ENCODE assay signal across 19 cellular contexts in genomic region chr2:101930019-101930418, GRCh38.
"Had no signal": no experiment of that assay in that cellular context is flagged by ENCODE, and none has a peak within 500 bp of the region (broad histone marks: within the 10 kb centered on the region; RNA-seq: fewer than 3 reads in every experiment).

No MANE protein-coding gene starts in this region.

- H3K4me1 ChIP-seq: esophagus squamous epithelium, gastroesophageal sphincter, tibial nerve, upper lobe of right lung, vagina had no signal

- H3K27ac Mint-ChIP-seq: effector memory CD8-positive, alpha-beta T cell; natural killer cell; stimulated activated effector memory CD8-positive, alpha-beta T cell treated with anti-CD3 and anti-CD28 coated beads, Interleukin-12 subunit alpha, Interleukin-12 subunit beta, amount 100 ng/mL, for 72 hours had no signal

- H3K27me3 ChIP-seq: esophagus squamous epithelium, gastroesophageal sphincter, ovary, tibial nerve, upper lobe of right lung, vagina had no signal

- H3K36me3 ChIP-seq: esophagus squamous epithelium, gastroesophageal sphincter, ovary, tibial nerve, upper lobe of right lung, vagina had no signal

- ATAC-seq: effector memory CD8-positive, alpha-beta T cell; gastroesophageal sphincter; mucosa of descending colon; natural killer cell; right cardiac atrium; stimulated activated naive CD8-positive, alpha-beta T cell treated with anti-CD3 and anti-CD28 coated beads, Interleukin-15, Interleukin-2, amounts not matched to agents 100 U/mL and 50 U/mL, for 24 hours; upper lobe of right lung had no signal

- H3K27me3 Mint-ChIP-seq: dendritic cell treated with granulocyte-macrophage colony-stimulating factor and Interleukin-4, amounts not matched to agents 40 ng/mL and 50 ng/mL, for 4 days had no signal

- H3K4me1 Mint-ChIP-seq: natural killer cell, neural crest cell had no signal

- H3K4me3 ChIP-seq: esophagus squamous epithelium, gastroesophageal sphincter, mucosa of descending colon, ovary, tibial nerve, upper lobe of right lung, vagina had no signal

- H3K4me3 Mint-ChIP-seq: dendritic cell treated with granulocyte-macrophage colony-stimulating factor and Interleukin-4, amounts not matched to agents 40 ng/mL and 50 ng/mL, for 4 days; effector memory CD8-positive, alpha-beta T cell; natural killer cell; neural crest cell; stimulated activated effector memory CD8-positive, alpha-beta T cell treated with anti-CD3 and anti-CD28 coated beads, Interleukin-12 subunit alpha, Interleukin-12 subunit beta, amount 100 ng/mL, for 72 hours had no signal

- H3K27ac ChIP-seq: esophagus squamous epithelium, gastroesophageal sphincter, ovary, tibial nerve, upper lobe of right lung, vagina had no signal

- H3K9me3 ChIP-seq: ovary, vagina had no signal

- DNase-seq: effector memory CD8-positive, alpha-beta T cell; esophagus squamous epithelium; foreskin fibroblast; mammary epithelial cell; natural killer cell; nucleus accumbens; ovary; right cardiac atrium; stimulated activated CD4-positive, alpha-beta T cell treated with anti-CD3 and anti-CD28 coated beads, Interleukin-4, amount 100 ng/mL, for 1 hour; stimulated activated CD8-positive, alpha-beta memory T cell treated with anti-CD3 and anti-CD28 coated beads, Interleukin-4, amount 100 ng/mL, for 48 hours; stimulated activated naive CD8-positive, alpha-beta T cell treated with anti-CD3 and anti-CD28 coated beads, Interleukin-15, Interleukin-2, amounts not matched to agents 100 U/mL and 50 U/mL, for 24 hours; upper lobe of right lung had no signal

- H3K36me3 Mint-ChIP-seq: stimulated activated effector memory CD8-positive, alpha-beta T cell treated with anti-CD3 and anti-CD28 coated beads, Interleukin-12 subunit alpha, Interleukin-12 subunit beta, amount 100 ng/mL, for 72 hours had no signal
